2 cellular contexts compared by ENCODE assay signal in the genomic region with DNA sequence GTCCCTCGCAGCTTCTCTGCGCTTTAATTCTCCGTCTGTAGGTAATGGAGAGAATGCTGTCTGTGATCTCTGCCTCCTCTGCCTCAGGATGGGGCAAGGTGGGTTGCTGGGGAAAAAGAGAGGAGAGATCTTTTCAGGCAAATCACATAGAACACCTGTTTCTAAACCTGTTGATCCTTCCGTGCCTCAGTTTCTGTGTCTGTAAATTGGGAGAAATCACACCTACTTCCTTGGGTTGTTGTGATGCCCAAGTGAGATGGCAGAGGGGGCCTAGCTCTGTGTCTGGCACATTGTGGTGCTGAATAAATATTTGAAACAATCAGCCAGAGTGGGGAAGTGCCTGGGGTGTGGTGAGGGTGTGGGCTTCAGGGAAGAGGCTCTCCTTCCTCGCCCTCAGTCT.
TF ChIP-seq lines count a peak whose summit lies in the region.

No MANE protein-coding gene starts in this region.

TF ChIP-seq in IMR-90, 13 proteins besides CTCF, POLR2A, EP300 and RAD21:
- no peak for TF ChIP-seq CEBPB (IDR thresholded peaks at IDR 0.05; ENCODE audit: low read depth, low read length)
- no peak for TF ChIP-seq SMC3 (IDR thresholded peaks at IDR 0.05; ENCODE audit: low read depth, low read length)
- no peak for TF ChIP-seq NFE2L2 (IDR thresholded peaks at IDR 0.05; ENCODE audit: low read depth, low read length)
- TF ChIP-seq, protein P1, sequence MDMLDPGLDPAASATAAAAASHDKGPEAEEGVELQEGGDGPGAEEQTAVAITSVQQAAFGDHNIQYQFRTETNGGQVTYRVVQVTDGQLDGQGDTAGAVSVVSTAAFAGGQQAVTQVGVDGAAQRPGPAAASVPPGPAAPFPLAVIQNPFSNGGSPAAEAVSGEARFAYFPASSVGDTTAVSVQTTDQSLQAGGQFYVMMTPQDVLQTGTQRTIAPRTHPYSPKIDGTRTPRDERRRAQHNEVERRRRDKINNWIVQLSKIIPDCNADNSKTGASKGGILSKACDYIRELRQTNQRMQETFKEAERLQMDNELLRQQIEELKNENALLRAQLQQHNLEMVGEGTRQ (IDR thresholded peaks at IDR 0.05; ENCODE audit: low read depth, low read length) = no peak
- TF ChIP-seq RFX5 (IDR thresholded peaks at IDR 0.05; ENCODE audit: low read depth, low read length) = no peak
- no peak for TF ChIP-seq MAFK (IDR thresholded peaks at IDR 0.05; ENCODE audit: low read depth, low read length)
- no peak for TF ChIP-seq CHD1 (IDR thresholded peaks at IDR 0.05; ENCODE audit: low read depth, low read length)
- no peak for TF ChIP-seq MXI1 (IDR thresholded peaks at IDR 0.05; ENCODE audit: borderline replicate concordance, low read depth, low read length)
- TF ChIP-seq RCOR1 (IDR thresholded peaks at IDR 0.05; ENCODE audit: insufficient replicate concordance, low read length) = no peak
- no peak for TF ChIP-seq BHLHE40 (IDR thresholded peaks at IDR 0.05; ENCODE audit: low read depth, low read length)
- TF ChIP-seq, protein P2, sequence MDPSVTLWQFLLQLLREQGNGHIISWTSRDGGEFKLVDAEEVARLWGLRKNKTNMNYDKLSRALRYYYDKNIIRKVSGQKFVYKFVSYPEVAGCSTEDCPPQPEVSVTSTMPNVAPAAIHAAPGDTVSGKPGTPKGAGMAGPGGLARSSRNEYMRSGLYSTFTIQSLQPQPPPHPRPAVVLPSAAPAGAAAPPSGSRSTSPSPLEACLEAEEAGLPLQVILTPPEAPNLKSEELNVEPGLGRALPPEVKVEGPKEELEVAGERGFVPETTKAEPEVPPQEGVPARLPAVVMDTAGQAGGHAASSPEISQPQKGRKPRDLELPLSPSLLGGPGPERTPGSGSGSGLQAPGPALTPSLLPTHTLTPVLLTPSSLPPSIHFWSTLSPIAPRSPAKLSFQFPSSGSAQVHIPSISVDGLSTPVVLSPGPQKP (IDR thresholded peaks at IDR 0.05; ENCODE audit: borderline replicate concordance, low read depth, low read length) = no peak
- TF ChIP-seq FOS (IDR thresholded peaks at IDR 0.05; ENCODE audit: low read depth, low read length) = no peak
- TF ChIP-seq MAZ (IDR thresholded peaks at IDR 0.05; ENCODE audit: borderline replicate concordance, low read depth, low read length) = no peak

TF ChIP-seq in H1, 55 proteins besides CTCF, POLR2A, EP300 and RAD21:
- TF ChIP-seq HDAC6 (IDR thresholded peaks at IDR 0.05; ENCODE audit: low read depth, low read length) (no peak), CHD1 (IDR thresholded peaks at IDR 0.05; ENCODE audit: low read depth, low read length) (no peak), YY1 (IDR thresholded peaks at IDR 0.05; ENCODE audit: low read depth, low read length) (no peak), CBX8 (IDR thresholded peaks at IDR 0.05; ENCODE audit: borderline replicate concordance, low read depth, low read length) (no peak), EZH2 (IDR thresholded peaks at IDR 0.05; ENCODE audit: low read depth, low read length, severe bottlenecking) (no peak), ZNF274 (IDR thresholded peaks at IDR 0.05; ENCODE audit: borderline replicate concordance, extremely low read depth, low read length) (no peak), KDM5A (IDR thresholded peaks at IDR 0.05; ENCODE audit: low read length) (no peak), SP4 (IDR thresholded peaks at IDR 0.05; ENCODE audit: low read length) (no peak), FOSL1 (IDR thresholded peaks at IDR 0.05; ENCODE audit: insufficient read depth, low read depth, low read length) (no peak), SIX5 (IDR thresholded peaks at IDR 0.05; ENCODE audit: low read depth, low read length) (no peak), TEAD4 (IDR thresholded peaks at IDR 0.05; ENCODE audit: low read depth, low read length) (no peak), JUN (IDR thresholded peaks at IDR 0.05; ENCODE audit: low read depth, low read length) (no peak), CTBP2 (IDR thresholded peaks at IDR 0.05; ENCODE audit: borderline replicate concordance, insufficient read depth, insufficient read length, low read length) (no peak), KDM4A (IDR thresholded peaks at IDR 0.05; ENCODE audit: low read depth, low read length, severe bottlenecking) (no peak), GTF2F1 (IDR thresholded peaks at IDR 0.05; ENCODE audit: borderline replicate concordance, low read depth, low read length) (no peak), SP2 (IDR thresholded peaks at IDR 0.05; ENCODE audit: low read length) (no peak)
- TF ChIP-seq, protein P3, sequence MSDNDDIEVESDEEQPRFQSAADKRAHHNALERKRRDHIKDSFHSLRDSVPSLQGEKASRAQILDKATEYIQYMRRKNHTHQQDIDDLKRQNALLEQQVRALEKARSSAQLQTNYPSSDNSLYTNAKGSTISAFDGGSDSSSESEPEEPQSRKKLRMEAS (IDR thresholded peaks at IDR 0.05) = no peak
- TF ChIP-seq, protein P4, sequence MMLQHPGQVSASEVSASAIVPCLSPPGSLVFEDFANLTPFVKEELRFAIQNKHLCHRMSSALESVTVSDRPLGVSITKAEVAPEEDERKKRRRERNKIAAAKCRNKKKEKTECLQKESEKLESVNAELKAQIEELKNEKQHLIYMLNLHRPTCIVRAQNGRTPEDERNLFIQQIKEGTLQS (IDR thresholded peaks at IDR 0.05; ENCODE audit: insufficient read depth, low read depth, low read length) = no peak
- TF ChIP-seq, protein P5, sequence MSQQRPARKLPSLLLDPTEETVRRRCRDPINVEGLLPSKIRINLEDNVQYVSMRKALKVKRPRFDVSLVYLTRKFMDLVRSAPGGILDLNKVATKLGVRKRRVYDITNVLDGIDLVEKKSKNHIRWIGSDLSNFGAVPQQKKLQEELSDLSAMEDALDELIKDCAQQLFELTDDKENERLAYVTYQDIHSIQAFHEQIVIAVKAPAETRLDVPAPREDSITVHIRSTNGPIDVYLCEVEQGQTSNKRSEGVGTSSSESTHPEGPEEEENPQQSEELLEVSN (IDR thresholded peaks at IDR 0.05) = no peak
- TF ChIP-seq, protein P6, sequence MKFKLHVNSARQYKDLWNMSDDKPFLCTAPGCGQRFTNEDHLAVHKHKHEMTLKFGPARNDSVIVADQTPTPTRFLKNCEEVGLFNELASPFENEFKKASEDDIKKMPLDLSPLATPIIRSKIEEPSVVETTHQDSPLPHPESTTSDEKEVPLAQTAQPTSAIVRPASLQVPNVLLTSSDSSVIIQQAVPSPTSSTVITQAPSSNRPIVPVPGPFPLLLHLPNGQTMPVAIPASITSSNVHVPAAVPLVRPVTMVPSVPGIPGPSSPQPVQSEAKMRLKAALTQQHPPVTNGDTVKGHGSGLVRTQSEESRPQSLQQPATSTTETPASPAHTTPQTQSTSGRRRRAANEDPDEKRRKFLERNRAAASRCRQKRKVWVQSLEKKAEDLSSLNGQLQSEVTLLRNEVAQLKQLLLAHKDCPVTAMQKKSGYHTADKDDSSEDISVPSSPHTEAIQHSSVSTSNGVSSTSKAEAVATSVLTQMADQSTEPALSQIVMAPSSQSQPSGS (IDR thresholded peaks at IDR 0.05; ENCODE audit: low read length) = no peak
